ENCODE assay signal across 10 cellular contexts in genomic region chr1:228090613-228091081, GRCh38. TPM values are rescaled to one million over a fixed set of nuclear protein-coding genes. Genes with fewer than 3 reads are reported as not detected.
DNase-seq lines count a peak whose midpoint lies in the region; ATAC-seq, FAIRE-seq and TF ChIP-seq lines count a peak whose summit lies in the region.
"Had no signal": no experiment of that assay in that cellular context is flagged by ENCODE, and none has a peak within 500 bp of the region (broad histone marks: within the 10 kb centered on the region; RNA-seq: fewer than 3 reads in every experiment).

No MANE protein-coding gene starts in this region.

- DNase-seq in activated B cell treated with CpG ODN at 0.5 μM for 24 hours (peak; percentile 12), fibroblast of villous mesenchyme (ENCODE audit: low read depth) (peak; percentile 30), progenitor cell of endocrine pancreas (ENCODE audit: low spot score, unreplicated experiment) (no peak), NCI-H1436 treated with DMSO at 0.1 percent for 48 hours (lab: John Stamatoyannopoulos, UW) (no peak), H54 (ENCODE audit: insufficient read length, low spot score) (no peak), GF-D8 (lab: John Stamatoyannopoulos, UW) (no peak)
- DNase-seq: OCI-M1 had no signal

- H3K36me3 Mint-ChIP-seq in activated B cell treated with CpG ODN at 0.5 μM for 24 hours (ENCODE audit: low read depth) (peaks cover 50% of the 10 kb centered on the region), progenitor cell of endocrine pancreas (ENCODE audit: insufficient read depth) (peaks cover 26% of the 10 kb centered on the region)

- no peak for TF ChIP-seq POLR2A in H54 (IDR thresholded peaks at IDR 0.05; ENCODE audit: low read depth, low read length)

- peaks cover 79% of the 10 kb centered on the region for H3K4me1 Mint-ChIP-seq in activated B cell treated with CpG ODN at 0.5 μM for 24 hours
- H3K4me1 Mint-ChIP-seq in progenitor cell of endocrine pancreas (ENCODE audit: low read depth), result peaks cover 44% of the 10 kb centered on the region

- H3K9me3 Mint-ChIP-seq in activated B cell treated with CpG ODN at 0.5 μM for 24 hours, result peaks cover 11% of the 10 kb centered on the region
- peaks cover 13% of the 10 kb centered on the region for H3K9me3 Mint-ChIP-seq in progenitor cell of endocrine pancreas (ENCODE audit: low read depth)

- peak overlapping the region; percentile 46 for H3K27ac Mint-ChIP-seq in activated B cell treated with CpG ODN at 0.5 μM for 24 hours
- H3K27ac Mint-ChIP-seq in progenitor cell of endocrine pancreas, result peak overlapping the region; percentile 90

- peak overlapping the region; percentile 7 for H3K4me3 Mint-ChIP-seq in activated B cell treated with CpG ODN at 0.5 μM for 24 hours
- H3K4me3 Mint-ChIP-seq in progenitor cell of endocrine pancreas (ENCODE audit: low read depth), result no peak overlapping the region

- no peak for FAIRE-seq in H54 (lab: Jason Lieb, UNC)
- FAIRE-seq: HTR-8/SVneo had no signal

- H3K27me3 Mint-ChIP-seq in activated B cell treated with CpG ODN at 0.5 μM for 24 hours (no peaks in the 10 kb centered on the region), progenitor cell of endocrine pancreas (no peaks in the 10 kb centered on the region)

- TF ChIP-seq CTCF in activated B cell treated with CpG ODN at 0.5 μM for 24 hours (IDR thresholded peaks at IDR 0.05) (no peak), fibroblast of villous mesenchyme (IDR thresholded peaks at IDR 0.05; ENCODE audit: insufficient read depth, low read depth, low read length) (no peak), progenitor cell of endocrine pancreas (IDR thresholded peaks at IDR 0.05; ENCODE audit: unreplicated experiment) (no peak)

- no peak overlapping the region for H3K4me3 ChIP-seq in fibroblast of villous mesenchyme (ENCODE audit: low read depth, low read length)

- intact Hi-C loops in activated B cell treated with CpG ODN at 0.5 μM for 24 hours (cut with micrococcal nuclease), result loop anchor here (1.0 kb wide), 1 partner anchor 12 kb away; no protein-coding TSS in a partner anchor

- POLR2A ChIA-PET in activated B cell treated with CpG ODN at 0.5 μM for 24 hours (lab: Charles Lee), result interaction anchor here (0.6 to 1.1 kb wide), 5 partner anchors 9 to 316 kb away, joined by 3 to 7 read pairs (median 3); partner anchors contain the start of gene TRIM11

- ATAC-seq in GM18861 (IDR thresholded peaks at IDR 0.05; ENCODE audit: unreplicated experiment) (peak; percentile 37), activated B cell treated with CpG ODN at 0.5 μM for 24 hours (ENCODE audit: low read depth) (no peak), HG03432 (IDR thresholded peaks at IDR 0.05; ENCODE audit: unreplicated experiment) (no peak)

- CTCF ChIA-PET in activated B cell treated with CpG ODN at 0.5 μM for 24 hours (lab: Charles Lee), result interaction anchor here (0.8 to 1.4 kb wide), 2 partner anchors 40 to 91 kb away, joined by 3 read pairs; no protein-coding TSS in a partner anchor

RNA-seq across cellular contexts. Expression of gene ARF1, which starts 8.1 kb away (rescaled TPM):
- total RNA-seq in activated B cell treated with CpG ODN at 0.5 μM for 24 hours, result 209 and 213 TPM in 2 replicates
- 262 and 339 TPM in 2 replicates for total RNA-seq in fibroblast of villous mesenchyme
- total RNA-seq in progenitor cell of endocrine pancreas, result 259 and 267 TPM in 2 replicates

RNA-seq across cellular contexts. Expression of gene C1orf35, which starts 12.5 kb away (rescaled TPM):
- total RNA-seq in activated B cell treated with CpG ODN at 0.5 μM for 24 hours (11.9 and 13.3 TPM in 2 replicates), fibroblast of villous mesenchyme (5.6 and 5.8 TPM in 2 replicates), progenitor cell of endocrine pancreas (20.2 and 22.4 TPM in 2 replicates)

RNA-seq across cellular contexts. Expression of gene MRPL55, which starts 18.5 kb away (rescaled TPM):
- 34.0 and 34.3 TPM in 2 replicates for total RNA-seq in activated B cell treated with CpG ODN at 0.5 μM for 24 hours
- 39.3 and 48.0 TPM in 2 replicates for total RNA-seq in fibroblast of villous mesenchyme
- total RNA-seq in progenitor cell of endocrine pancreas, result 50.3 and 52.3 TPM in 2 replicates

RNA-seq across cellular contexts. Expression of gene GUK1, which starts 49.4 kb away (rescaled TPM):
- 104 and 119 TPM in 2 replicates for total RNA-seq in activated B cell treated with CpG ODN at 0.5 μM for 24 hours
- total RNA-seq in fibroblast of villous mesenchyme, result 367 and 380 TPM in 2 replicates
- total RNA-seq in progenitor cell of endocrine pancreas, result 96.3 and 101 TPM in 2 replicates

RNA-seq across cellular contexts. Expression of gene GJC2, which starts 59.1 kb away (rescaled TPM):
- total RNA-seq in activated B cell treated with CpG ODN at 0.5 μM for 24 hours, result 0.24 and 0.35 TPM in 2 replicates
- 2.6 and 3.9 TPM in 2 replicates for total RNA-seq in fibroblast of villous mesenchyme
- total RNA-seq in progenitor cell of endocrine pancreas, result 1.7 and 2.1 TPM in 2 replicates

Comparison
In these comparisons a context has a peak if more than half of its experiments do, and no peak if none do; other contexts are left out.
1. DNase-seq: peak in activated B cell treated with CpG ODN at 0.5 μM for 24 hours (single experiment) and fibroblast of villous mesenchyme (single experiment); none in progenitor cell of endocrine pancreas (single experiment), NCI-H1436 treated with DMSO at 0.1 percent for 48 hours (single experiment), H54 (single experiment) and GF-D8 (single experiment).